25 cellular contexts compared by ENCODE assay signal in the genomic region with DNA sequence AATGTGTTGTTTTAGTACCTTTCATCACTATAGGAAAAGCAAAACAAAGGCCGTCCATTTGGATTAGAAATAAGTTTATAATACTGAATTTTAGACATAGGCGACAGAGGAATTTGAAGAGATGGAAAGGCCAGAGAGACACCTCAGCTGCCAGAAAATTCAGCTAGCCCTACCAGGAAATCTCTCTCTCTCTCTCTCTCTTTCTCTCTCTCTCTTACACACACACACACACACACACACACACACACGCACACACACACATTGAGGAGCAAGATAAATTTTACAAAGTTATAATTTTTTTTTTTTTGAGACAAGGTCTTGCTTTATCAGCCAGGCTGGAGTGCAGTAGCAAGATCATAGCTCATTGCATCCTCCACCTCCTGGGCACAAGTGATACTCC. TPM values are rescaled to one million over a fixed set of nuclear protein-coding genes. Genes with fewer than 3 reads are reported as not detected.
DNase-seq lines count a peak whose midpoint lies in the region; ATAC-seq and TF ChIP-seq lines count a peak whose summit lies in the region.
"Had no signal": no experiment of that assay in that cellular context is flagged by ENCODE, and none has a peak within 500 bp of the region (broad histone marks: within the 10 kb centered on the region; RNA-seq: fewer than 3 reads in every experiment).

No MANE protein-coding gene starts in this region.

- TF ChIP-seq CTCF in VCaP (conservative IDR thresholded peaks at IDR 0.05) (no peak), glutamatergic neuron (IDR thresholded peaks at IDR 0.05; ENCODE audit: partially characterized antibody, unreplicated experiment) (no peak), transverse colon (IDR thresholded peaks at IDR 0.05) (no peak), ovary (IDR thresholded peaks at IDR 0.05) (no peak)

- peaks cover 1% of the 10 kb centered on the region for H3K27me3 Mint-ChIP-seq in activated naive CD8-positive, alpha-beta T cell
- peaks cover 9% of the 10 kb centered on the region for H3K27me3 Mint-ChIP-seq in activated naive CD8-positive, alpha-beta T cell treated with anti-CD3 and anti-CD28 coated beads, Interleukin-2, amount 50 U/mL, for 24 hours
- H3K27me3 Mint-ChIP-seq in glutamatergic neuron (ENCODE audit: unreplicated experiment): no peaks in the 10 kb centered on the region

- H3K79me2 ChIP-seq in trophoblast cell (ENCODE audit: control insufficient read depth, insufficient read depth, low read length, poor library complexity): no peaks in the 10 kb centered on the region

- no peaks in the 10 kb centered on the region for H3K36me3 Mint-ChIP-seq in activated naive CD8-positive, alpha-beta T cell
- H3K36me3 Mint-ChIP-seq in activated naive CD8-positive, alpha-beta T cell treated with anti-CD3 and anti-CD28 coated beads, Interleukin-2, amount 50 U/mL, for 24 hours (ENCODE audit: low read depth): no peaks in the 10 kb centered on the region
- H3K36me3 Mint-ChIP-seq in glutamatergic neuron (ENCODE audit: unreplicated experiment): no peaks in the 10 kb centered on the region
- H3K36me3 Mint-ChIP-seq: activated CD4-positive, alpha-beta memory T cell treated with anti-CD3 and anti-CD28 coated beads for 36 hours; activated naive CD8-positive, alpha-beta T cell treated with anti-CD3 and anti-CD28 coated beads, Interleukin-2, amount 10 ng/mL, durations not matched to agents 7 days and 5 days; CD8-positive, alpha-beta memory T cell; mesothelial cell of epicardium; neural progenitor cell had no signal

- H2BK120ac ChIP-seq in trophoblast cell (ENCODE audit: insufficient read depth, low read length, poor library complexity): no peak overlapping the region

- H3K9me3 ChIP-seq in transverse colon (no peaks in the 10 kb centered on the region), ovary (no peaks in the 10 kb centered on the region), trophoblast cell (ENCODE audit: insufficient read depth, low read depth, low read length) (no peaks in the 10 kb centered on the region)
- H3K9me3 ChIP-seq: esophagus squamous epithelium, upper lobe of left lung had no signal

- H4K8ac ChIP-seq in trophoblast cell (ENCODE audit: low read depth, low read length): no peak overlapping the region

- H2BK5ac ChIP-seq in trophoblast cell (ENCODE audit: low read depth, low read length, poor library complexity): no peak overlapping the region

- no peaks in the 10 kb centered on the region for H3K36me3 ChIP-seq in transverse colon
- H3K36me3 ChIP-seq in ovary: no peaks in the 10 kb centered on the region
- H3K36me3 ChIP-seq in trophoblast cell (ENCODE audit: control insufficient read depth in 1 of 2, insufficient read depth in 2 of 2, low read length in 2 of 2): no peaks in the 10 kb centered on the region
- H3K36me3 ChIP-seq: esophagus squamous epithelium, neural progenitor cell, upper lobe of left lung had no signal

- H3K4me1 ChIP-seq in transverse colon: peaks cover 0 to 17% (median 6%) of the 10 kb centered on the region in 4 donors
- no peaks in the 10 kb centered on the region for H3K4me1 ChIP-seq in ovary (ENCODE audit: insufficient read depth)
- H3K4me1 ChIP-seq in trophoblast cell (ENCODE audit: control insufficient read depth in 1 of 2, insufficient read depth in 2 of 2, low read length in 2 of 2): no peaks in the 10 kb centered on the region
- H3K4me1 ChIP-seq: neural progenitor cell had no signal

- no peaks in the 10 kb centered on the region for H3K4me1 Mint-ChIP-seq in activated naive CD8-positive, alpha-beta T cell (ENCODE audit: low read depth)
- H3K4me1 Mint-ChIP-seq in activated naive CD8-positive, alpha-beta T cell treated with anti-CD3 and anti-CD28 coated beads, Interleukin-2, amount 50 U/mL, for 24 hours: peaks cover 1% of the 10 kb centered on the region
- H3K4me1 Mint-ChIP-seq in glutamatergic neuron (ENCODE audit: low read depth, unreplicated experiment): peaks cover 4% of the 10 kb centered on the region
- H3K4me1 Mint-ChIP-seq: activated naive CD8-positive, alpha-beta T cell treated with anti-CD3 and anti-CD28 coated beads, Interleukin-2, amount 10 ng/mL, durations not matched to agents 7 days and 5 days; neural progenitor cell had no signal

- H3K4me3 Mint-ChIP-seq in activated naive CD8-positive, alpha-beta T cell: peak overlapping the region; percentile 70
- H3K4me3 Mint-ChIP-seq in activated naive CD8-positive, alpha-beta T cell treated with anti-CD3 and anti-CD28 coated beads, Interleukin-2, amount 50 U/mL, for 24 hours: no peak overlapping the region
- H3K4me3 Mint-ChIP-seq in glutamatergic neuron (ENCODE audit: unreplicated experiment): peak overlapping the region; percentile 77
- H3K4me3 Mint-ChIP-seq: activated CD4-positive, alpha-beta memory T cell treated with anti-CD3 and anti-CD28 coated beads for 36 hours; activated naive CD8-positive, alpha-beta T cell treated with anti-CD3 and anti-CD28 coated beads, Interleukin-2, amount 10 ng/mL, durations not matched to agents 7 days and 5 days had no signal

- H2AK5ac ChIP-seq in trophoblast cell (ENCODE audit: low read length): no peak overlapping the region

- no peaks in the 10 kb centered on the region for H3K9me3 Mint-ChIP-seq in activated naive CD8-positive, alpha-beta T cell (ENCODE audit: low read depth)
- H3K9me3 Mint-ChIP-seq in activated naive CD8-positive, alpha-beta T cell treated with anti-CD3 and anti-CD28 coated beads, Interleukin-2, amount 50 U/mL, for 24 hours: no peaks in the 10 kb centered on the region
- H3K9me3 Mint-ChIP-seq in glutamatergic neuron (ENCODE audit: unreplicated experiment): no peaks in the 10 kb centered on the region
- H3K9me3 Mint-ChIP-seq: activated CD4-positive, alpha-beta memory T cell treated with anti-CD3 and anti-CD28 coated beads for 36 hours; activated naive CD8-positive, alpha-beta T cell treated with anti-CD3 and anti-CD28 coated beads, Interleukin-2, amount 10 ng/mL, durations not matched to agents 7 days and 5 days; CD8-positive, alpha-beta memory T cell; neural progenitor cell had no signal

- WGBS in transverse colon (ENCODE audit: low coverage in 1 of 2), 2 donors: 68% methylated on average over 3 of the region's 3 CpGs; no CpG with 5 or more reads in 1 of the 2 donors
- WGBS in ovary, 3 donors: 72 to 76% (median 74%) methylated on average over 3 of the region's 3 CpGs
- no CpG with 5 or more reads among the region's 3 CpGs for WGBS in trophoblast cell (ENCODE audit: extremely low coverage, insufficient coverage, insufficient read length)

- no peak overlapping the region for H4K91ac ChIP-seq in trophoblast cell (ENCODE audit: low read depth, low read length)

- intact Hi-C loops in transverse colon (cut with DNase I; ENCODE audit: low total_unique reads) (no loop called here), ovary (cut with DNase I) (no loop called here)

- no peak for DNase-seq in activated naive CD8-positive, alpha-beta T cell treated with anti-CD3 and anti-CD28 coated beads, Interleukin-2, amount 50 U/mL, for 24 hours
- DNase-seq in glutamatergic neuron (no peak), transverse colon (no peak), DMS53 treated with DMSO at 0.1 percent for 48 hours (lab: John Stamatoyannopoulos, UW; ENCODE audit: unreplicated experiment) (no peak), ovary (no peak), trophoblast cell (no peak)
- DNase-seq: activated CD4-positive, alpha-beta memory T cell treated with anti-CD3 and anti-CD28 coated beads for 36 hours; activated CD4-positive, CD25-positive, alpha-beta regulatory T cell; activated naive CD8-positive, alpha-beta T cell treated with anti-CD3 and anti-CD28 coated beads, Interleukin-2, amount 10 ng/mL, durations not matched to agents 7 days and 5 days; CD8-positive, alpha-beta memory T cell; DMS53; effector memory CD4-positive, alpha-beta T cell; esophagus squamous epithelium; GDM1; KG1; left ventricle myocardium superior; NCI-H1694 treated with DMSO at 0.1 percent for 48 hours; stimulated activated CD8-positive, alpha-beta memory T cell treated with anti-CD3 and anti-CD28 coated beads, Interleukin-4, amount 100 ng/mL, for 48 hours; upper lobe of left lung had no signal

- in situ Hi-C loops in transverse colon (cut with MboI; ENCODE audit: low pct_ligation_motif_present in 1 of 4, low pct_unique_long_range_greater_than_20kb in 1 of 4, low sequenced_read_pairs in 3 of 4): no loop called here

- ATAC-seq in activated naive CD8-positive, alpha-beta T cell treated with anti-CD3 and anti-CD28 coated beads, Interleukin-2, amount 50 U/mL, for 24 hours: no peak

- no peak overlapping the region for H3K27ac Mint-ChIP-seq in activated naive CD8-positive, alpha-beta T cell
- no peak overlapping the region for H3K27ac Mint-ChIP-seq in activated naive CD8-positive, alpha-beta T cell treated with anti-CD3 and anti-CD28 coated beads, Interleukin-2, amount 50 U/mL, for 24 hours
- no peak overlapping the region for H3K27ac Mint-ChIP-seq in glutamatergic neuron (ENCODE audit: unreplicated experiment)
- H3K27ac Mint-ChIP-seq: activated CD4-positive, alpha-beta memory T cell treated with anti-CD3 and anti-CD28 coated beads for 36 hours; activated naive CD8-positive, alpha-beta T cell treated with anti-CD3 and anti-CD28 coated beads, Interleukin-2, amount 10 ng/mL, durations not matched to agents 7 days and 5 days; mesothelial cell of epicardium; neural progenitor cell; progenitor cell of endocrine pancreas had no signal

- H3K27ac ChIP-seq in VCaP (peak overlapping the region; percentile 66; the same call in 1 of the 2 replicates), transverse colon (peak overlapping the region; percentile 90 to 93 (median 90)), ovary (no peak overlapping the region), trophoblast cell (ENCODE audit: low read depth, low read length) (no peak overlapping the region)
- H3K27ac ChIP-seq: neural progenitor cell, RWPE1, upper lobe of left lung had no signal

- H3K18ac ChIP-seq in trophoblast cell (ENCODE audit: low read length): no peak overlapping the region

- no peak overlapping the region for H3K23ac ChIP-seq in trophoblast cell (ENCODE audit: low read length)

- H3K4ac ChIP-seq in trophoblast cell (ENCODE audit: low read depth, low read length): no peak overlapping the region

- no peak overlapping the region for H2AFZ ChIP-seq in trophoblast cell (ENCODE audit: insufficient read depth, low read length, poor library complexity)

- no peak overlapping the region for H2BK12ac ChIP-seq in trophoblast cell (ENCODE audit: low read length)

- H3K4me3 ChIP-seq in transverse colon (peak overlapping the region in 3 of 4 donors; percentile 27 to 60 (median 40)), ovary (no peak overlapping the region), trophoblast cell (ENCODE audit: low read depth, low read length) (no peak overlapping the region)
- H3K4me3 ChIP-seq: neural progenitor cell had no signal

- no peak overlapping the region for H3K9ac ChIP-seq in trophoblast cell (ENCODE audit: low read length)
- H3K9ac ChIP-seq: neural progenitor cell had no signal

- H3K27me3 ChIP-seq in transverse colon (no peaks in the 10 kb centered on the region), ovary (no peaks in the 10 kb centered on the region), trophoblast cell (ENCODE audit: insufficient read depth, low read length) (no peaks in the 10 kb centered on the region)
- H3K27me3 ChIP-seq: esophagus squamous epithelium, upper lobe of left lung had no signal

- no peak overlapping the region for H4K12ac ChIP-seq in trophoblast cell (ENCODE audit: low read depth, low read length)

- TF ChIP-seq EP300 in transverse colon (IDR thresholded peaks at IDR 0.05; ENCODE audit: low read depth) (no peak), ovary (IDR thresholded peaks at IDR 0.05) (no peak)

- H3K4me2 ChIP-seq in trophoblast cell (ENCODE audit: low read length): no peak overlapping the region
- H3K4me2 ChIP-seq: neural progenitor cell had no signal

- TF ChIP-seq POLR2A in transverse colon (IDR thresholded peaks at IDR 0.05) (no peak), ovary (IDR thresholded peaks at IDR 0.05) (no peak)

- H3K14ac ChIP-seq in trophoblast cell (ENCODE audit: low read length): no peak overlapping the region

- H3K79me1 ChIP-seq in trophoblast cell (ENCODE audit: low read length): no peaks in the 10 kb centered on the region

RNA-seq across cellular contexts. Expression of a gene that starts 1.4 kb away (rescaled TPM):
- total RNA-seq in glutamatergic neuron (ENCODE audit: unreplicated experiment) (7.4 TPM), transverse colon (10 to 100 TPM; 36.3 to 54.3 (median 39.9) TPM), ovary (1 to 10 TPM in 2 of 7 donors, under 1 TPM in 5; 0.40 to 2.5 (median 0.68) TPM)
- 1 to 10 TPM in 1 of 2 donors, under 1 TPM in 1; 0.42 to 1.3 TPM for polyA plus RNA-seq in ovary
- polyA plus RNA-seq in trophoblast cell (2013): 0.06 and 0.07 TPM in 2 replicates
- total RNA-seq: activated CD4-positive, alpha-beta memory T cell treated with anti-CD3 and anti-CD28 coated beads for 36 hours had no signal
- polyA plus RNA-seq: CD8-positive, alpha-beta memory T cell had no signal

Comparison
In these comparisons a context has a peak if more than half of its experiments do, and no peak if none do; other contexts are left out.
1. H3K27ac ChIP-seq: peak in VCaP (single experiment) and transverse colon (4 of 4); none in ovary (0 of 2) and trophoblast cell (single experiment).
2. H3K4me3 ChIP-seq: peak in transverse colon (3 of 4); none in ovary (single experiment) and trophoblast cell (single experiment).